In genomic region chr1:91828007-91828321, GRCh38 we compare ENCODE assay signal across 13 cellular contexts. TPM values are rescaled to one million over a fixed set of nuclear protein-coding genes. Genes with fewer than 3 reads are reported as not detected.
DNase-seq lines count a peak whose midpoint lies in the region; ATAC-seq, FAIRE-seq and TF ChIP-seq lines count a peak whose summit lies in the region.
"Had no signal": no experiment of that assay in that cellular context is flagged by ENCODE, and none has a peak within 500 bp of the region (broad histone marks: within the 10 kb centered on the region; RNA-seq: fewer than 3 reads in every experiment).

No MANE protein-coding gene starts in this region.

- H3K79me2 ChIP-seq in GM12878 (ENCODE audit: control insufficient read depth, insufficient read depth, low read length) = no peaks in the 10 kb centered on the region

- no peak for ATAC-seq in CD8-positive, alpha-beta T cell
- ATAC-seq in GM12878 = peak; percentile 59
- ATAC-seq in left colon = peak; percentile 73
- ATAC-seq in GM18867 (IDR thresholded peaks at IDR 0.05; ENCODE audit: unreplicated experiment) = no peak

- peaks cover 18% of the 10 kb centered on the region for H3K4me1 ChIP-seq in CD8-positive, alpha-beta T cell (ENCODE audit: insufficient read depth, low read length)
- peaks cover 10% of the 10 kb centered on the region; the same call in 1 of the 2 replicates for H3K4me1 ChIP-seq in GM12878 (ENCODE audit: control insufficient read depth, insufficient read depth, low read length)

- TF ChIP-seq RAD21 in GM12878 (IDR thresholded peaks at IDR 0.05; ENCODE audit: insufficient read depth, low read depth, low read length) = no peak

- intact Hi-C loops in CD8-positive, alpha-beta T cell (cut with DNase I, micrococcal nuclease) = no loop called here
- intact Hi-C loops in GM12878 (cut with micrococcal nuclease; ENCODE audit: unreplicated experiment) (no loop called here), left colon (cut with DNase I, micrococcal nuclease) (no loop called here)

- no peaks in the 10 kb centered on the region for H3K36me3 ChIP-seq in CD8-positive, alpha-beta T cell (ENCODE audit: insufficient read depth, low read length)
- no peaks in the 10 kb centered on the region for H3K36me3 ChIP-seq in GM12878 (ENCODE audit: control insufficient read depth in 2 of 2, insufficient read depth in 2 of 2, low read length in 1 of 2)
- H3K36me3 ChIP-seq in brain microvascular endothelial cell (replicated peaks) = no peaks in the 10 kb centered on the region
- H3K36me3 ChIP-seq: tibial artery had no signal

- CTCF ChIA-PET in CD8-positive, alpha-beta T cell (lab: Charles Lee) = interaction anchor here (1.0 kb wide), 1 partner anchor 8 kb away, joined by 3 read pairs; no protein-coding TSS in a partner anchor
- CTCF ChIA-PET in GM12878 (lab: Yijun Ruan, JAX) = no interaction called here

- TF ChIP-seq POLR2A in GM12878 (IDR thresholded peaks at IDR 0.05; ENCODE audit: low read depth, low read length) (no peak), erythroblast (IDR thresholded peaks at IDR 0.05; ENCODE audit: low read length) (no peak)

- H2AFZ ChIP-seq in GM12878 (ENCODE audit: control insufficient read depth, low read depth, low read length) = no peak overlapping the region

- BruUV-seq in GM12878 (replicated peaks; lab: Mats Ljungman, UMichigan) = no TSS peak

- no peaks in the 10 kb centered on the region for H4K20me1 ChIP-seq in GM12878 (ENCODE audit: control insufficient read depth, insufficient read depth)

- no peak overlapping the region for H3K4me2 ChIP-seq in GM12878 (ENCODE audit: control insufficient read depth, insufficient read depth)

- RAD21 ChIA-PET in GM12878 (lab: Charles Lee; ENCODE audit: unreplicated experiment) = no interaction called here

- POLR2A ChIA-PET in CD8-positive, alpha-beta T cell (lab: Charles Lee) = no interaction called here
- POLR2A ChIA-PET in GM12878 (lab: Charles Lee) = no interaction called here

- DNase-seq in CD8-positive, alpha-beta T cell = no peak
- no peak for DNase-seq in GM12878 (ENCODE audit: low read depth, low spot score)
- no peak for DNase-seq in left colon
- no peak for DNase-seq in progenitor cell of endocrine pancreas (ENCODE audit: low spot score, unreplicated experiment)
- DNase-seq in NCI-H1417 treated with DMSO at 0.1 percent for 48 hours (lab: John Stamatoyannopoulos, UW) = no peak
- no peak for DNase-seq in erythroblast (lab: John Stamatoyannopoulos, UW)
- DNase-seq in brain microvascular endothelial cell = no peak
- DNase-seq: activated CD4-positive, CD25-positive, alpha-beta regulatory T cell; NCI-H187; stimulated activated CD4-positive, alpha-beta T cell treated with anti-CD3 and anti-CD28 coated beads, Interleukin-2, amount 100 ng/mL, for 24 hours; tibial artery had no signal

- no peak overlapping the region for H3K9ac ChIP-seq in GM12878 (ENCODE audit: control insufficient read depth, insufficient read depth, low read length)

- no peak overlapping the region for H3K4me3 Mint-ChIP-seq in CD8-positive, alpha-beta T cell
- no peak overlapping the region for H3K4me3 Mint-ChIP-seq in progenitor cell of endocrine pancreas (ENCODE audit: low read depth)
- H3K4me3 Mint-ChIP-seq: dendritic cell treated with granulocyte-macrophage colony-stimulating factor and Interleukin-4, amounts not matched to agents 40 ng/mL and 50 ng/mL, for 4 days had no signal

- no peaks in the 10 kb centered on the region for H3K27me3 ChIP-seq in CD8-positive, alpha-beta T cell (ENCODE audit: insufficient read depth, low read length)
- H3K27me3 ChIP-seq in GM12878 (replicated peaks in 1 of 2; ENCODE audit: control insufficient read depth in 2 of 2, insufficient read depth in 2 of 2, low read length in 1 of 2) (no peaks in the 10 kb centered on the region), brain microvascular endothelial cell (replicated peaks) (no peaks in the 10 kb centered on the region)
- H3K27me3 ChIP-seq: tibial artery had no signal

- H3K4me1 Mint-ChIP-seq in CD8-positive, alpha-beta T cell (ENCODE audit: low read depth) = peaks cover 34% of the 10 kb centered on the region
- H3K4me1 Mint-ChIP-seq in progenitor cell of endocrine pancreas (ENCODE audit: low read depth) = peaks cover 30% of the 10 kb centered on the region

- no peak overlapping the region for H3K27ac ChIP-seq in CD8-positive, alpha-beta T cell (ENCODE audit: low read depth, low read length)
- H3K27ac ChIP-seq in GM12878 (ENCODE audit: control insufficient read depth, insufficient read depth) (no peak overlapping the region), brain microvascular endothelial cell (no peak overlapping the region)
- H3K27ac ChIP-seq: tibial artery had no signal

- 62% methylated on average over 6 of the region's 6 CpGs for WGBS in GM12878 (ENCODE audit: insufficient coverage, insufficient replicate concordance, low lambda C conversion rate, missing lambda C conversion rate)

- no peak overlapping the region for H3K4me3 ChIP-seq in CD8-positive, alpha-beta T cell (ENCODE audit: low read depth, low read length)
- H3K4me3 ChIP-seq in GM12878 (no peak overlapping the region), brain microvascular endothelial cell (ENCODE audit: low read depth, low read length) (no peak overlapping the region)
- H3K4me3 ChIP-seq: tibial artery had no signal

- no peaks in the 10 kb centered on the region for H3K36me3 Mint-ChIP-seq in CD8-positive, alpha-beta T cell
- no peaks in the 10 kb centered on the region for H3K36me3 Mint-ChIP-seq in progenitor cell of endocrine pancreas (ENCODE audit: insufficient read depth)

- in situ Hi-C loops in GM12878 (cut with MboI) (no loop called here), brain microvascular endothelial cell (cut with HindIII; ENCODE audit: low pct_ligation_motif_present, low sequenced_read_pairs) (no loop called here)

- peak overlapping the region; percentile 9 for H3K27ac Mint-ChIP-seq in CD8-positive, alpha-beta T cell
- H3K27ac Mint-ChIP-seq in progenitor cell of endocrine pancreas = peak overlapping the region; percentile 1
- H3K27ac Mint-ChIP-seq: dendritic cell treated with granulocyte-macrophage colony-stimulating factor and Interleukin-4, amounts not matched to agents 40 ng/mL and 50 ng/mL, for 4 days had no signal

- TF ChIP-seq EP300 in GM12878 (IDR thresholded peaks at IDR 0.05; ENCODE audit: borderline replicate concordance in 1 of 2, control insufficient read depth in 1 of 2, low read depth in 2 of 2, low read length in 2 of 2) = no peak

- no peak for FAIRE-seq in GM12878 (lab: Jason Lieb, UNC)

- TF ChIP-seq CTCF in CD8-positive, alpha-beta T cell (IDR thresholded peaks at IDR 0.05) = no peak
- no peak for TF ChIP-seq CTCF in GM12878 (IDR thresholded peaks at IDR 0.05 in 2 of 3, conservative IDR thresholded peaks at IDR 0.05 in 1 of 3; ENCODE audit: control insufficient read depth in 2 of 3, extremely low read depth in 1 of 3, insufficient read depth in 1 of 3, low read depth in 3 of 3, low read length in 3 of 3)
- TF ChIP-seq CTCF in progenitor cell of endocrine pancreas (IDR thresholded peaks at IDR 0.05; ENCODE audit: unreplicated experiment) = no peak
- no peak for TF ChIP-seq CTCF in brain microvascular endothelial cell (IDR thresholded peaks at IDR 0.05; ENCODE audit: low read depth, low read length, missing control alignments)

- H3K9me3 ChIP-seq in CD8-positive, alpha-beta T cell (ENCODE audit: low read length) = no peaks in the 10 kb centered on the region
- H3K9me3 ChIP-seq in GM12878 (replicated peaks; ENCODE audit: control insufficient read depth, insufficient read depth, low read length) = no peaks in the 10 kb centered on the region
- H3K9me3 ChIP-seq: tibial artery had no signal

- no peaks in the 10 kb centered on the region for H3K9me3 Mint-ChIP-seq in CD8-positive, alpha-beta T cell
- H3K9me3 Mint-ChIP-seq in progenitor cell of endocrine pancreas (ENCODE audit: low read depth) = no peaks in the 10 kb centered on the region
- H3K9me3 Mint-ChIP-seq: dendritic cell treated with granulocyte-macrophage colony-stimulating factor and Interleukin-4, amounts not matched to agents 40 ng/mL and 50 ng/mL, for 4 days had no signal

- no peaks in the 10 kb centered on the region for H3K27me3 Mint-ChIP-seq in CD8-positive, alpha-beta T cell (ENCODE audit: low read depth)
- no peaks in the 10 kb centered on the region for H3K27me3 Mint-ChIP-seq in progenitor cell of endocrine pancreas
- H3K27me3 Mint-ChIP-seq: dendritic cell treated with granulocyte-macrophage colony-stimulating factor and Interleukin-4, amounts not matched to agents 40 ng/mL and 50 ng/mL, for 4 days had no signal

- SMC1A ChIA-PET in GM12878 (lab: Charles Lee; ENCODE audit: uncharacterized antibody, unreplicated experiment) = no interaction called here

TF ChIP-seq in GM12878, 131 proteins besides CTCF, POLR2A, EP300 and RAD21:
- no peak for TF ChIP-seq SRF (IDR thresholded peaks at IDR 0.05; ENCODE audit: low read depth in 2 of 2, low read length in 2 of 2)

RNA-seq across cellular contexts. Expression of gene TGFBR3, which starts 58.0 kb away (rescaled TPM):
- 10 to 100 TPM; 36.7 to 37.9 TPM for total RNA-seq in CD8-positive, alpha-beta T cell
- 2.4 and 3.2 TPM in 2 replicates for total RNA-seq in GM12878 (2013; cell fraction: nucleolus; rRNA removed)
- total RNA-seq in GM12878 (2014; rRNA removed) (15.1 and 17.3 TPM in 2 replicates), GM12878 (2014; rRNA removed; fragmentation: Illumina TruSeq; extraction: Trizol) (10.1 and 11.1 TPM in 2 replicates), GM12878 (2021) (16.5 and 18.6 TPM in 2 replicates), left colon (10 to 100 TPM; 14.4 to 27.8 TPM), progenitor cell of endocrine pancreas (4.9 and 6.6 TPM in 2 replicates)
- 1.6 TPM for polyA plus RNA-seq in GM12878 (2011; ENCODE audit: low read depth)
- polyA plus RNA-seq in GM12878 (2011; rRNA removed) (7.8 and 9.3 TPM in 2 replicates), GM12878 (2014; fragmentation: Illumina TruSeq; extraction: Trizol) (15.4 and 22.5 TPM in 2 replicates), GM12878 (2014; fragmentation: Nextera tagmentation; extraction: Ambion mirVana) (1 to 10 TPM; 2.7 to 3.1 TPM), GM12878 (2014; rRNA removed) (6.4 and 7.0 TPM in 2 replicates), GM12878 (2016; fragmentation: Nextera tagmentation; extraction: Ambion mirVana) (10 to 100 TPM; 14.2 to 16.5 TPM)
- 8.2 and 8.4 TPM in 2 replicates for polyA plus RNA-seq in GM12878 (2011; cell fraction: cytosol; rRNA removed)
- polyA plus RNA-seq in GM12878 (2011; cell fraction: nucleus; rRNA removed) = 6.4 and 9.2 TPM in 2 replicates
- polyA plus RNA-seq in GM12878 (2012) = 2.6 and 3.7 TPM in 2 replicates
- polyA minus RNA-seq in GM12878 (2011; rRNA and poly(A)+ RNA removed) = 28.4 and 29.7 TPM in 2 replicates
- polyA minus RNA-seq in GM12878 (2011; cell fraction: cytosol; rRNA and poly(A)+ RNA removed) = 9.1 TPM in 2 replicates
- 13.8 and 24.5 TPM in 2 replicates for polyA minus RNA-seq in GM12878 (2011; cell fraction: nucleus; rRNA and poly(A)+ RNA removed)

Comparison
In these comparisons a context has a peak if more than half of its experiments do, and no peak if none do; other contexts are left out.
1. ATAC-seq: peak in GM12878 (single experiment) and left colon (single experiment); none in CD8-positive, alpha-beta T cell (single experiment) and GM18867 (single experiment).